In the genomic region with DNA sequence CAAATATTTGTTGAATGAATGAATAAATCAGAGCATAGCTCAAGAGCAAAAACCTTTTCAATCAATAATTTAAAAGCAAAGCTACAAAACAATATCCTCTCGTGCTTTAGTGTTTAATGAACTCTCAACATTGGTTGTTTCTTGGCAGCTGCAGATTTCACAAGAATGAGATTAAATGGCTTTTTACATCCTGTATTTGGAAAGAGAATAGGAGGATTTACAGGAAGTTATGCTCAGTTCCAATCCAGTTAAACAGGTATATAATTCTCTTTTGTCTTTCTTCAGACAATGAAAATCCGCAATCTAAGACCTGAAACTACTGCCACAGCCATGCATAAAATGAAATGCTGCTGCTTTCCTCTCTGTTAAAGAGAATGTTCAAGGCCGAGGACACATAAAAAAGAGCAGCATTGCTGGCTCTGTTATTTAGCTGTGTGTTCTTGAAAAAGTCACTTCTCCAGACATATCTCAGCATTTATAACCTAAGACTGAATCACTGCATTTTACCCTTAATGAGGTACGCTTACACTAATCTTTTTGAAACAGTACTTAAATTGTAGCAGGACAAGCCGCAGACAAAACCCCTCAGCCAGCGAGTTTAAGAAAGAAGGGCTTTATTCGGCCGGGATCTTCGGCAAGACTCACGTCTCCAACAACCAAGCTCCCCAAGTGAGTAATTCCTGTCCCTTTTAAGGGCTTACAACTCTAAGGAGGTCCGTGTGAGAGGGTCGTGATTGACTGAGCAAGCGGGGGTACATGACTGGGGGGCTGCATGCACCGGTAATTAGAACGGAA, we compare ENCODE assay signal across 14 cellular contexts. TPM values are rescaled to one million over a fixed set of nuclear protein-coding genes. Genes with fewer than 3 reads are reported as not detected.
DNase-seq lines count a peak whose midpoint lies in the region; ATAC-seq, FAIRE-seq and TF ChIP-seq lines count a peak whose summit lies in the region.
"Had no signal": no experiment of that assay in that cellular context is flagged by ENCODE, and none has a peak within 500 bp of the region (broad histone marks: within the 10 kb centered on the region; RNA-seq: fewer than 3 reads in every experiment).

No MANE protein-coding gene starts in this region.

- peak; percentile 11 for FAIRE-seq in TTC549 (lab: Jason Lieb, UNC)
- FAIRE-seq: islet of Langerhans had no signal

- H3K36me3 Mint-ChIP-seq in nephron (ENCODE audit: low read depth): no peaks in the 10 kb centered on the region

- peak overlapping the region; percentile 19 to 75 (median 58) for H3K27ac Mint-ChIP-seq in nephron
- H3K27ac Mint-ChIP-seq: activated naive CD4-positive, alpha-beta T cell treated with anti-CD3 and anti-CD28 coated beads, Interleukin-2, amount 50 U/mL, for 72 hours had no signal

- H3K4me3 Mint-ChIP-seq in nephron: peak overlapping the region; percentile 63 to 76 (median 73)

- peaks cover 7% of the 10 kb centered on the region for H3K27me3 Mint-ChIP-seq in nephron (ENCODE audit: low read depth)

- no peaks in the 10 kb centered on the region for H3K9me3 Mint-ChIP-seq in nephron
- H3K9me3 Mint-ChIP-seq: activated naive CD4-positive, alpha-beta T cell treated with anti-CD3 and anti-CD28 coated beads, Interleukin-2, amount 50 U/mL, for 72 hours had no signal

- DNase-seq in DMS153 treated with DMSO at 0.1 percent for 48 hours (lab: John Stamatoyannopoulos, UW; ENCODE audit: unreplicated experiment): peak; percentile 31
- DNase-seq in NCI-H128 (lab: John Stamatoyannopoulos, UW; ENCODE audit: unreplicated experiment): peak; percentile 18
- DNase-seq in SW480 (ENCODE audit: low spot score): no peak
- DNase-seq in dermis blood vessel endothelial cell: no peak
- DNase-seq in central memory CD4-positive, alpha-beta T cell: no peak
- DNase-seq: foreskin keratinocyte, NCI-H2171, SHP77 treated with DMSO at 0.1 percent for 48 hours, sigmoid colon had no signal

- no peak for ATAC-seq in HG02642 (IDR thresholded peaks at IDR 0.05; ENCODE audit: poor library complexity, unreplicated experiment)
- ATAC-seq: activated naive CD4-positive, alpha-beta T cell treated with anti-CD3 and anti-CD28 coated beads, Interleukin-2, amount 50 U/mL, for 72 hours; foreskin keratinocyte had no signal

- no peak for TF ChIP-seq CTCF in nephron (IDR thresholded peaks at IDR 0.05; ENCODE audit: unreplicated experiment in 3 of 3)

- peaks cover 34% of the 10 kb centered on the region for H3K4me1 Mint-ChIP-seq in nephron

RNA-seq across cellular contexts. Expression of a gene that starts 3.6 kb away (rescaled TPM):
- 0.42 TPM in 1 of 2 replicates, not detected in the other for total RNA-seq in dermis blood vessel endothelial cell
- total RNA-seq: sigmoid colon had no signal

RNA-seq across cellular contexts. Expression of a gene that starts 3.9 kb away (rescaled TPM):
- 11.2 and 17.5 TPM in 2 replicates for total RNA-seq in dermis blood vessel endothelial cell

RNA-seq across cellular contexts. Expression of a gene that starts 32.0 kb away (rescaled TPM):
- total RNA-seq in dermis blood vessel endothelial cell: 61.8 and 117 TPM in 2 replicates

RNA-seq across cellular contexts. Expression of a gene that starts 56.8 kb away (rescaled TPM):
- total RNA-seq in dermis blood vessel endothelial cell: 47.7 and 69.6 TPM in 2 replicates

Comparison
In these comparisons a context has a peak if more than half of its experiments do, and no peak if none do; other contexts are left out.
1. DNase-seq: peak in DMS153 treated with DMSO at 0.1 percent for 48 hours (single experiment) and NCI-H128 (single experiment); none in SW480 (single experiment), dermis blood vessel endothelial cell (single experiment) and central memory CD4-positive, alpha-beta T cell (single experiment).